8 cellular contexts compared by ENCODE assay signal in the genomic region with DNA sequence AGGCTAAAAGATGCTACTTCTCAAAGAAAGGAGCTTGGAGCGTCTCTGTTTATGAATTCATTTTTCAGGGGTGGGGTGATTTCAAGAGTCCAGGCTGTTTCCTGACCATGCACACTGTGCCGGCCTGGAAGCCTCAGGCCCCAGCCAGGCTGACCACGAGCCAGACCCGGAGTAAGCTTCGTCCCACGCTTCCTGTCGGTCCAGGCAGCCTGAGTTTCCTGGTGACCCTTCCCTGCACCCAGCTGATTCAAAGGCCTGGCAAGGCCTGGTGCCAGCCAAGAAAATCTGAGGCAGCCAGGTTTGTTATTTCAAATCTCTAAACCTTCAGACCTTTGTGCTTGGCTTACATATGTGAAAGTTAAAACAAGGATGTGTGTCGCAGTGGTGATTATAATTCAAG.
DNase-seq lines count a peak whose midpoint lies in the region; ATAC-seq and TF ChIP-seq lines count a peak whose summit lies in the region.
"Not testable (repeated sequence)": the region's sequence is repeated elsewhere in the genome, so short reads cannot be mapped to it uniquely, and the experiment has no call there.

No MANE protein-coding gene starts in this region.

- H3K9ac ChIP-seq in mammary epithelial cell (ENCODE audit: insufficient read depth, low read length); neuronal stem cell (ENCODE audit: low read depth, low read length, poor library complexity): not testable (repeated sequence)

- H2AK5ac ChIP-seq in neuronal stem cell (ENCODE audit: low read depth, low read length), result not testable (repeated sequence)

- 3% methylated on average over 7 of the region's 8 CpGs for WGBS in mammary epithelial cell (ENCODE audit: low coverage, missing lambda C conversion rate)
- no CpG with 5 or more reads among the region's 8 CpGs for WGBS in neuronal stem cell (ENCODE audit: extremely low coverage in 2 of 2, insufficient read length in 2 of 2, insufficient replicate concordance in 1 of 2), 2 donors
- WGBS in stomach, 5 donors, result 11 to 37% (median 17%) methylated on average over 8 of the region's 8 CpGs

- in situ Hi-C loops in mammary epithelial cell (cut with MboI; ENCODE audit: low sequenced_read_pairs in 2 of 2), result not testable (repeated sequence)

- H3K27ac ChIP-seq in AG04450 (ENCODE audit: low read depth, low read length) (peak overlapping the region; percentile 52), stomach (peak overlapping the region; percentile 16 to 59 (median 49))
- H3K27ac ChIP-seq in mammary epithelial cell (ENCODE audit: insufficient read depth, low read depth, low read length); neuronal stem cell (replicated peaks; ENCODE audit: low read length): not testable (repeated sequence)

- not testable (repeated sequence) for H3K79me2 ChIP-seq in mammary epithelial cell (ENCODE audit: insufficient read depth, low read length)

- H4K8ac ChIP-seq in neuronal stem cell (ENCODE audit: low read depth, low read length), result not testable (repeated sequence)

- not testable (repeated sequence) for H2BK15ac ChIP-seq in neuronal stem cell (ENCODE audit: low read length)

- H3K18ac ChIP-seq in neuronal stem cell (ENCODE audit: low read length), result peak overlapping the region; percentile 28

- H3K36me3 ChIP-seq in mammary epithelial cell (ENCODE audit: insufficient read depth, low read length); neuronal stem cell (replicated peaks in 1 of 2; ENCODE audit: control insufficient read depth in 2 of 2, insufficient read depth in 2 of 2, low read length in 2 of 2); stomach: not testable (repeated sequence)

- CTCF ChIA-PET in AG04450 (lab: Charles Lee), result interaction anchor here (1.0 kb wide), 1 partner anchor 12 kb away, joined by 3 read pairs; no protein-coding TSS in a partner anchor
- CTCF ChIA-PET in mammary epithelial cell (lab: Charles Lee; ENCODE audit: low non-redundant PET), result not testable (repeated sequence)

- BruUV-seq in mammary epithelial cell (replicated peaks; lab: Mats Ljungman, UMichigan), result not testable (repeated sequence)

- H4K20me1 ChIP-seq in mammary epithelial cell (ENCODE audit: insufficient read depth, low read length), result not testable (repeated sequence)

- H3K23ac ChIP-seq in neuronal stem cell (ENCODE audit: low read depth, low read length, poor library complexity), result not testable (repeated sequence)

- not testable (repeated sequence) for DNase-seq in AG04450 (ENCODE audit: low read depth, low spot score); neuronal stem cell (ENCODE audit: low spot score)
- DNase-seq in HK-2 (ENCODE audit: unreplicated experiment) (peak; percentile 57), mammary epithelial cell (peak; percentile 35), foreskin melanocyte (peak; percentile 58), kidney tubule cell (ENCODE audit: low spot score) (peak; percentile 75), stomach (peak; percentile 70)

- dilution Hi-C loops in mammary epithelial cell (cut with HindIII; ENCODE audit: low sequenced_read_pairs), result not testable (repeated sequence)

- H3K14ac ChIP-seq in neuronal stem cell (ENCODE audit: low read length), result not testable (repeated sequence)

- peak; percentile 88 for ATAC-seq in SK-N-SH treated with all-trans-retinoic acid at 6 μM for 48 hours

- POLR2A ChIA-PET in AG04450 (lab: Yijun Ruan, JAX), result interaction anchor here (1.1 to 2.3 kb wide), 2 partner anchors 10 to 16 kb away, joined by 3 to 10 read pairs; no protein-coding TSS in a partner anchor

- not testable (repeated sequence) for H2BK5ac ChIP-seq in neuronal stem cell (ENCODE audit: low read length)

- TF ChIP-seq POLR2A in stomach (IDR thresholded peaks at IDR 0.05), result not testable (repeated sequence)

- not testable (repeated sequence) for TF ChIP-seq CTCF in AG04450 (IDR thresholded peaks at IDR 0.05; ENCODE audit: low read depth, low read length); mammary epithelial cell (conservative IDR thresholded peaks at IDR 0.05 in 1 of 2, IDR thresholded peaks at IDR 0.05 in 1 of 2; ENCODE audit: extremely low read depth in 1 of 2, insufficient read depth in 1 of 2, low read depth in 1 of 2, low read length in 2 of 2); stomach (IDR thresholded peaks at IDR 0.05)

- not testable (repeated sequence) for H3K4me3 ChIP-seq in AG04450 (ENCODE audit: low read depth, low read length); mammary epithelial cell (replicated peaks in 1 of 3; ENCODE audit: insufficient read depth in 1 of 3, low read depth in 2 of 3, low read length in 3 of 3); neuronal stem cell (ENCODE audit: low read length in 2 of 2); stomach

- TF ChIP-seq EP300 in stomach (IDR thresholded peaks at IDR 0.05), result not testable (repeated sequence)

- H3K9me3 ChIP-seq in AG04450 (ENCODE audit: control insufficient read depth, insufficient read depth, low read length); mammary epithelial cell (replicated peaks; ENCODE audit: insufficient read depth, low read length); neuronal stem cell (replicated peaks in 1 of 2; ENCODE audit: control insufficient read depth in 2 of 2, insufficient read depth in 1 of 2, low read depth in 1 of 2, low read length in 2 of 2); stomach: not testable (repeated sequence)

- H3K4me2 ChIP-seq in mammary epithelial cell (ENCODE audit: insufficient read depth, low read depth, low read length), result peak overlapping the region; percentile 48
- not testable (repeated sequence) for H3K4me2 ChIP-seq in neuronal stem cell (ENCODE audit: insufficient read depth, low read length, poor library complexity, severe bottlenecking)

- H3K4ac ChIP-seq in neuronal stem cell (ENCODE audit: low read length), result not testable (repeated sequence)

- H2AFZ ChIP-seq in mammary epithelial cell (ENCODE audit: low read depth, low read length) (peak overlapping the region; percentile 93), neuronal stem cell (ENCODE audit: low read length) (peak overlapping the region; percentile 51)

- H2BK120ac ChIP-seq in neuronal stem cell (ENCODE audit: low read depth, low read length), result not testable (repeated sequence)

- intact Hi-C loops in mammary epithelial cell (cut with micrococcal nuclease); stomach (cut with DNase I; ENCODE audit: low total_unique reads): not testable (repeated sequence)

- H3K79me1 ChIP-seq in neuronal stem cell (ENCODE audit: low read depth, low read length), result not testable (repeated sequence)

- H3K4me1 ChIP-seq in mammary epithelial cell (ENCODE audit: insufficient read depth, low read length) (peaks cover 13% of the 10 kb centered on the region), stomach (peaks cover 0 to 11% (median 9%) of the 10 kb centered on the region in 4 donors)
- H3K4me1 ChIP-seq in neuronal stem cell (ENCODE audit: control insufficient read depth in 2 of 2, insufficient read depth in 1 of 2, low read depth in 1 of 2, low read length in 2 of 2), result not testable (repeated sequence)

- not testable (repeated sequence) for H3K27me3 ChIP-seq in AG04450 (ENCODE audit: control insufficient read depth, insufficient read depth, low read length); mammary epithelial cell (ENCODE audit: insufficient read depth, low read length); neuronal stem cell (ENCODE audit: control insufficient read depth in 3 of 3, insufficient read depth in 3 of 3, low read depth in 1 of 3, low read length in 3 of 3); stomach

- not testable (repeated sequence) for H4K91ac ChIP-seq in neuronal stem cell (ENCODE audit: low read depth, low read length, poor library complexity)

- H2BK12ac ChIP-seq in neuronal stem cell (ENCODE audit: low read length), result not testable (repeated sequence)

TF ChIP-seq in SK-N-SH treated with all-trans-retinoic acid at 6 μM for 48 hours, 23 proteins besides CTCF, POLR2A, EP300 and RAD21:
- TF ChIP-seq, protein P1, sequence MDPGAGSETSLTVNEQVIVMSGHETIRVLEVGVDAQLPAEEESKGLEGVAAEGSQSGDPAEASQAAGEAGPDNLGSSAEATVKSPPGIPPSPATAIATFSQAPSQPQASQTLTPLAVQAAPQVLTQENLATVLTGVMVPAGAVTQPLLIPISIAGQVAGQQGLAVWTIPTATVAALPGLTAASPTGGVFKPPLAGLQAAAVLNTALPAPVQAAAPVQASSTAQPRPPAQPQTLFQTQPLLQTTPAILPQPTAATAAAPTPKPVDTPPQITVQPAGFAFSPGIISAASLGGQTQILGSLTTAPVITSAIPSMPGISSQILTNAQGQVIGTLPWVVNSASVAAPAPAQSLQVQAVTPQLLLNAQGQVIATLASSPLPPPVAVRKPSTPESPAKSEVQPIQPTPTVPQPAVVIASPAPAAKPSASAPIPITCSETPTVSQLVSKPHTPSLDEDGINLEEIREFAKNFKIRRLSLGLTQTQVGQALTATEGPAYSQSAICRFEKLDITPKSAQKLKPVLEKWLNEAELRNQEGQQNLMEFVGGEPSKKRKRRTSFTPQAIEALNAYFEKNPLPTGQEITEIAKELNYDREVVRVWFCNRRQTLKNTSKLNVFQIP (CRISPR knock-in tag; IDR thresholded peaks at IDR 0.05; ENCODE audit: borderline replicate concordance, low read depth), result 0 out of 2 replicates have a peak, but pooled peaks have one; percentile 1
- peak; percentile 88; the same call in 1 of the 2 replicates for TF ChIP-seq CSDC2 (CRISPR knock-in tag; IDR thresholded peaks at IDR 0.05)
- peak; percentile 84; the same call in 1 of the 2 replicates for TF ChIP-seq ZFP3 (CRISPR knock-in tag; IDR thresholded peaks at IDR 0.05)
- TF ChIP-seq OSR1 (CRISPR knock-in tag; IDR thresholded peaks at IDR 0.05), result 0 out of 2 replicates have a peak, but pooled peaks have one; percentile 25
TF ChIP-seq in SK-N-SH treated with all-trans-retinoic acid at 6 μM for 48 hours: peak in this region for 4; not testable (repeated sequence) for 19.
